In the genomic region with DNA sequence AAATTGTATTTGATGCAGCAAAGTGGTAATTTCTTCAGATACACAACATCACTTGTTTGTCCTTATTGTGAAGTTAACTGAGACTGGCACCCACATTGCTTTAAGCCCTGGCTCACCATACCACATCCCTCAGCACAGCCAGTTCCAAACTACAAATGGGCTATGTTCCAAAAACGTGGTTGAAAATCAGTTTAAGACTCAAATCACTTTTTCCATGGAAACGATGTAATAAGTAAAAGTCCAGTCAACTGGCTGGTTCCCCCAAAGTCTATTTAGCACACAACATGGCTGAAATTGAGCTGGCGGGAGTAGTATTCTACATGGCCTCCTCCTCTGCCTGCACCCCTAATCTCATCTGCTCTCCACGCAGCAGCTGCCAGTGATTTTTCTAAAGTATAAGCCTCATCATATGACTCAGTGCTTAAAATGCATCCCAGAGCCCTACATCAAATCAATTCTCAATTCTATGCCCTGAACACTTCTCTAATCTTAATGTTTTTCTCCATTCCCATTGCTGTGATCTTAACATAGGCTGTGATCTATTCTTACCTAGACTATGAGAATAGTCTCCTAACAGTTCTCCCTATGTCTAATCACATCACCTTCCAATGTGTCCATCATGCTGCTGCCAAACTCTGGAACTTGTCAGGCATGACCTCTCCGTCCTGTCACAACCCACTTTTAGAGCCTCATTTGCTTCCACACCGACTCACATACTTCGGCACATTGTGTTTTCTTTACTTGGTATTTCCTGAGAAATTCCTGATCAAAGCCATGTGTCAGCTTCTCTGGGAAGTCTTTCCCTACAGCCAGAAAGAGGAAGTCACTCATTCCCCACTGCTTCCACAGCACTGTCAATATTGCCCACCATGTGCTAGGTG, we compare ENCODE assay signal across 1 cellular context.
TF ChIP-seq lines count a peak whose summit lies in the region.

No MANE protein-coding gene starts in this region.

TF ChIP-seq in IMR-90, 13 proteins besides CTCF, POLR2A, EP300 and RAD21:
- TF ChIP-seq BHLHE40 (IDR thresholded peaks at IDR 0.05; ENCODE audit: low read depth, low read length), result no peak
